ENCODE assay signal across 2 cellular contexts in genomic region chr20:63895886-63896135, GRCh38.
TF ChIP-seq lines count a peak whose summit lies in the region.

No MANE protein-coding gene starts in this region.

TF ChIP-seq in H1, 55 proteins besides CTCF, POLR2A, EP300 and RAD21 (continued from another document):
- no peak for TF ChIP-seq BACH1 (IDR thresholded peaks at IDR 0.05; ENCODE audit: low read length)
- TF ChIP-seq KDM4A (IDR thresholded peaks at IDR 0.05; ENCODE audit: low read depth, low read length, severe bottlenecking) = no peak
- TF ChIP-seq SIX5 (IDR thresholded peaks at IDR 0.05; ENCODE audit: low read depth, low read length) = no peak
- TF ChIP-seq BCL11A (IDR thresholded peaks at IDR 0.05; ENCODE audit: low read depth in 2 of 2, low read length in 2 of 2) = no peak
- no peak for TF ChIP-seq ATF2 (IDR thresholded peaks at IDR 0.05; ENCODE audit: low read length)
- TF ChIP-seq SIRT6 (IDR thresholded peaks at IDR 0.05; ENCODE audit: low read length) = no peak
- TF ChIP-seq CHD2 (IDR thresholded peaks at IDR 0.05; ENCODE audit: low read length) = no peak
- TF ChIP-seq JUN (IDR thresholded peaks at IDR 0.05; ENCODE audit: low read depth, low read length) = no peak
- no peak for TF ChIP-seq E2F6 (IDR thresholded peaks at IDR 0.05)
- no peak for TF ChIP-seq TCF12 (IDR thresholded peaks at IDR 0.05; ENCODE audit: low read depth, low read length)
- TF ChIP-seq NANOG (IDR thresholded peaks at IDR 0.05; ENCODE audit: insufficient read depth, low read depth, low read length, poor library complexity, severe bottlenecking) = no peak
- TF ChIP-seq RXRA (IDR thresholded peaks at IDR 0.05; ENCODE audit: insufficient read depth, low read depth, low read length) = no peak

TF ChIP-seq in neural cell, 6 proteins besides CTCF, POLR2A, EP300 and RAD21 (continued from another document):
- TF ChIP-seq SMC3 (conservative IDR thresholded peaks at IDR 0.05; ENCODE audit: poor library complexity) (no peak), MXI1 (conservative IDR thresholded peaks at IDR 0.05; ENCODE audit: poor library complexity, severe bottlenecking) (peak; percentile 11), REST (IDR thresholded peaks at IDR 0.05; ENCODE audit: borderline replicate concordance) (no peak)
